ENCODE assay signal across 18 cellular contexts in the genomic region with DNA sequence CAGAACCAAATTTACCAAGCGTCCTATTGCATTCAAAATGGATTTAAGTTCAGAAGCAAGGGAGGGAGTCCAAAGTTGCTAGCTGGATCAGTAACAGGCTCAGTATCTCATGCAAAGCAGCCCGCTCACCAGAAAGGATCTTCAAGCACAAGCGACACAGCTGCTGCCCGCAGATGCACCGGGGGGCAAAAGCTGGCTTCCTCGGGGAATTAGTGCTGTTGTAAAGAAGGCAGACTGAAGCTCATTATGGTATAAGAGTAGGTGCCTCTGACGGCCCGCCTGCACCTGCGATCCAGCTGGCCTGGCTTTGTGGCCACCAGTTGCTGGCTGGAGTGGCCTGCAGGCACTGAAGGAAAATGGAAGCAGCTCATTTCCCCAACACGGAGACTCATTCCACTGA.
DNase-seq lines count a peak whose midpoint lies in the region; ATAC-seq and TF ChIP-seq lines count a peak whose summit lies in the region.
"Had no signal": no experiment of that assay in that cellular context is flagged by ENCODE, and none has a peak within 500 bp of the region (broad histone marks: within the 10 kb centered on the region; RNA-seq: fewer than 3 reads in every experiment).

No MANE protein-coding gene starts in this region.

- ATAC-seq in upper lobe of left lung (ENCODE audit: low FRiP score in 2 of 2) (no peak), GM18505 (IDR thresholded peaks at IDR 0.05; ENCODE audit: unreplicated experiment) (no peak), right lobe of liver (no peak)
- ATAC-seq: A549; stimulated activated naive CD8-positive, alpha-beta T cell treated with anti-CD3 and anti-CD28 coated beads, Interleukin-15, amount 100 ng/mL, for 72 hours had no signal

- no peak for TF ChIP-seq CTCF in left ventricle myocardium inferior (IDR thresholded peaks at IDR 0.05; ENCODE audit: borderline replicate concordance)
- TF ChIP-seq CTCF in upper lobe of left lung (IDR thresholded peaks at IDR 0.05), result no peak
- no peak for TF ChIP-seq CTCF in right lobe of liver (IDR thresholded peaks at IDR 0.05)

- H3K36me3 Mint-ChIP-seq in IgD-negative memory B cell, result no peaks in the 10 kb centered on the region

- H3K27ac ChIP-seq in left ventricle myocardium inferior (replicated peaks) (peak overlapping the region; percentile 92), upper lobe of left lung (peak overlapping the region; percentile 65 to 81 (median 76)), right lobe of liver (no peak overlapping the region)
- H3K27ac ChIP-seq: A549, brain microvascular endothelial cell, SJSA1 had no signal

- H3K27me3 Mint-ChIP-seq in IgD-negative memory B cell, result no peaks in the 10 kb centered on the region
- H3K27me3 Mint-ChIP-seq: stimulated activated naive CD8-positive, alpha-beta T cell treated with anti-CD3 and anti-CD28 coated beads, Interleukin-15, amount 100 ng/mL, for 72 hours had no signal

- H3K4me1 Mint-ChIP-seq in IgD-negative memory B cell, result peaks cover 7 to 11% (median 8%) of the 10 kb centered on the region in 3 donors
- H3K4me1 Mint-ChIP-seq: stimulated activated naive CD8-positive, alpha-beta T cell treated with anti-CD3 and anti-CD28 coated beads, Interleukin-15, amount 100 ng/mL, for 72 hours had no signal

- 75 to 85% methylated on average over 9 to 10 of the region's 10 CpGs for WGBS in upper lobe of left lung, 2 donors
- 75% methylated on average over 4 of the region's 10 CpGs for WGBS in right lobe of liver (ENCODE audit: insufficient coverage, low coverage, low lambda C conversion rate, missing lambda C conversion rate)

- intact Hi-C loops in left ventricle myocardium inferior (cut with micrococcal nuclease) (no loop called here), cardiac septum (cut with DNase I) (loop anchor here (10.0 kb wide), 1 partner anchor 71 kb away; no protein-coding TSS in a partner anchor), head of caudate nucleus (cut with DNase I) (loop anchor here (10.0 kb wide), 1 partner anchor 191 kb away; no protein-coding TSS in a partner anchor), right lobe of liver (cut with DNase I) (no loop called here)

- peak overlapping the region in 3 of 4 donors; percentile 4 to 80 (median 73) for H3K4me3 Mint-ChIP-seq in IgD-negative memory B cell
- H3K4me3 Mint-ChIP-seq: activated T-helper 1 cell treated with anti-CD3 and anti-CD28 coated beads, Interleukin-12 subunit alpha, Interleukin-12 subunit beta, Interleukin-2, Interleukin-4 antibody, amounts not matched to agents 30 ng/mL and 10 ng/mL and 1 ng/mL, durations not matched to agents 14 hours and 24 hours and 36 hours; immature natural killer cell; stimulated activated naive CD8-positive, alpha-beta T cell treated with anti-CD3 and anti-CD28 coated beads, Interleukin-15, amount 100 ng/mL, for 72 hours had no signal

- H3K4me1 ChIP-seq in left ventricle myocardium inferior (peaks cover 55% of the 10 kb centered on the region), upper lobe of left lung (peaks cover 3 to 35% (median 20%) of the 10 kb centered on the region in 4 donors), right lobe of liver (no peaks in the 10 kb centered on the region)
- H3K4me1 ChIP-seq: HAP-1, SJSA1 had no signal

- peak overlapping the region in 2 of 3 donors; percentile 2 to 62 for H3K27ac Mint-ChIP-seq in IgD-negative memory B cell
- H3K27ac Mint-ChIP-seq: activated T-helper 1 cell treated with anti-CD3 and anti-CD28 coated beads, Interleukin-12 subunit alpha, Interleukin-12 subunit beta, Interleukin-2, Interleukin-4 antibody, amounts not matched to agents 30 ng/mL and 10 ng/mL and 1 ng/mL, durations not matched to agents 14 hours and 24 hours and 36 hours; immature natural killer cell; stimulated activated naive CD8-positive, alpha-beta T cell treated with anti-CD3 and anti-CD28 coated beads, Interleukin-15, amount 100 ng/mL, for 72 hours had no signal

- H3K9me3 Mint-ChIP-seq in IgD-negative memory B cell, result no peaks in the 10 kb centered on the region
- H3K9me3 Mint-ChIP-seq: activated T-helper 1 cell treated with anti-CD3 and anti-CD28 coated beads, Interleukin-12 subunit alpha, Interleukin-12 subunit beta, Interleukin-2, Interleukin-4 antibody, amounts not matched to agents 30 ng/mL and 10 ng/mL and 1 ng/mL, durations not matched to agents 14 hours and 24 hours and 36 hours; immature natural killer cell; stimulated activated naive CD8-positive, alpha-beta T cell treated with anti-CD3 and anti-CD28 coated beads, Interleukin-15, amount 100 ng/mL, for 72 hours had no signal

- no peaks in the 10 kb centered on the region for H3K9me3 ChIP-seq in left ventricle myocardium inferior (replicated peaks)
- no peaks in the 10 kb centered on the region for H3K9me3 ChIP-seq in upper lobe of left lung
- H3K9me3 ChIP-seq in right lobe of liver, result no peaks in the 10 kb centered on the region
- H3K9me3 ChIP-seq: A549, HAP-1, SJSA1 had no signal

- TF ChIP-seq POLR2A in upper lobe of left lung (IDR thresholded peaks at IDR 0.05) (no peak), GM18505 (IDR thresholded peaks at IDR 0.05; ENCODE audit: borderline replicate concordance, extremely low read depth, insufficient read depth, insufficient read length) (no peak), right lobe of liver (IDR thresholded peaks at IDR 0.05) (no peak)

- DNase-seq in left ventricle myocardium inferior (no peak), cardiac septum (ENCODE audit: low spot score) (no peak), head of caudate nucleus (peak in 27 of 42 donors; percentile 33 to 78 (median 54)), upper lobe of left lung (peak in 1 of 2 donors; percentile 65), right lobe of liver (no peak), cerebellum (ENCODE audit: low spot score) (no peak)
- DNase-seq: activated CD4-positive, alpha-beta T cell treated with anti-CD3 and anti-CD28 coated beads for 1 hour; brain microvascular endothelial cell; immature natural killer cell; NCI-H510A; stimulated activated CD4-positive, alpha-beta T cell treated with anti-CD3 and anti-CD28 coated beads, Interleukin-2, amount 100 ng/mL, for 24 hours; stimulated activated naive CD8-positive, alpha-beta T cell treated with anti-CD3 and anti-CD28 coated beads, Interleukin-15, amount 100 ng/mL, for 72 hours had no signal

- H3K27me3 ChIP-seq in left ventricle myocardium inferior (ENCODE audit: low read depth), result no peaks in the 10 kb centered on the region
- no peaks in the 10 kb centered on the region for H3K27me3 ChIP-seq in upper lobe of left lung
- H3K27me3 ChIP-seq in right lobe of liver, result no peaks in the 10 kb centered on the region
- H3K27me3 ChIP-seq: brain microvascular endothelial cell, SJSA1 had no signal

- no peak for TF ChIP-seq EP300 in upper lobe of left lung (IDR thresholded peaks at IDR 0.05)

- no peaks in the 10 kb centered on the region for H3K36me3 ChIP-seq in left ventricle myocardium inferior
- H3K36me3 ChIP-seq in upper lobe of left lung, result no peaks in the 10 kb centered on the region
- no peaks in the 10 kb centered on the region for H3K36me3 ChIP-seq in right lobe of liver
- H3K36me3 ChIP-seq: brain microvascular endothelial cell, HAP-1, SJSA1 had no signal

- peak overlapping the region; percentile 64 for H3K4me3 ChIP-seq in left ventricle myocardium inferior
- H3K4me3 ChIP-seq in upper lobe of left lung, result peak overlapping the region in 1 of 4 donors; percentile 3
- H3K4me3 ChIP-seq in right lobe of liver, result no peak overlapping the region
- H3K4me3 ChIP-seq: A549, HAP-1, SJSA1 had no signal

Comparison
In these comparisons a context has a peak if more than half of its experiments do, and no peak if none do; other contexts are left out.
1. intact Hi-C loops: an anchor here in cardiac septum (10.0 kb wide) and head of caudate nucleus (10.0 kb wide); none called in left ventricle myocardium inferior and right lobe of liver.
2. DNase-seq: peak in head of caudate nucleus (27 of 42); none in left ventricle myocardium inferior (single experiment), cardiac septum (single experiment), right lobe of liver (0 of 3) and cerebellum (single experiment).
3. H3K27ac ChIP-seq: peak in left ventricle myocardium inferior (single experiment) and upper lobe of left lung (4 of 4); none in right lobe of liver (0 of 3).